In genomic region chr6:27479319-27480182, GRCh38 we compare ENCODE assay signal across 1 cellular context.
TF ChIP-seq lines count a peak whose summit lies in the region.

No MANE protein-coding gene starts in this region.

TF ChIP-seq in HepG2, 621 proteins besides CTCF, POLR2A, EP300 and RAD21 (continued from another document and continues in another):
- no peak for TF ChIP-seq ZNF142 (CRISPR knock-in tag; IDR thresholded peaks at IDR 0.05)
- TF ChIP-seq ZNF136 (CRISPR knock-in tag; IDR thresholded peaks at IDR 0.05; ENCODE audit: low read depth): no peak
- no peak; the same call in 1 of the 2 replicates for TF ChIP-seq ZNF460 (CRISPR knock-in tag; IDR thresholded peaks at IDR 0.05; ENCODE audit: borderline replicate concordance)
- TF ChIP-seq ZNF205 (CRISPR knock-in tag; IDR thresholded peaks at IDR 0.05): peak; percentile 86
- peak; percentile 49 for TF ChIP-seq CBX5 (CRISPR knock-in tag; IDR thresholded peaks at IDR 0.05; ENCODE audit: borderline replicate concordance)
- TF ChIP-seq RFX3 (CRISPR knock-in tag; IDR thresholded peaks at IDR 0.05): peak; percentile 39; the same call in 1 of the 2 replicates
- TF ChIP-seq ZNF558 (CRISPR knock-in tag; IDR thresholded peaks at IDR 0.05; ENCODE audit: borderline replicate concordance): peak; percentile 77; the same call in 1 of the 2 replicates
- TF ChIP-seq MED8 (CRISPR knock-in tag; IDR thresholded peaks at IDR 0.05; ENCODE audit: insufficient replicate concordance): no peak
- no peak for TF ChIP-seq SALL2 (CRISPR knock-in tag; IDR thresholded peaks at IDR 0.05)
- TF ChIP-seq ZSCAN5A (CRISPR knock-in tag; IDR thresholded peaks at IDR 0.05; ENCODE audit: borderline replicate concordance): 0 out of 2 replicates have a peak, but pooled peaks have one; percentile 81
- no peak for TF ChIP-seq HNRNPH1 (optimal IDR thresholded peaks at IDR 0.05; ENCODE audit: low read depth, low read length)
- TF ChIP-seq RXRA (CRISPR knock-in tag; IDR thresholded peaks at IDR 0.05): no peak; the same call in 1 of the 2 replicates
- TF ChIP-seq ZNF33A (CRISPR knock-in tag; IDR thresholded peaks at IDR 0.05; ENCODE audit: borderline replicate concordance): 0 out of 2 replicates have a peak, but pooled peaks have one; percentile 12
- peak; percentile 74 for TF ChIP-seq BCL6 (CRISPR knock-in tag; IDR thresholded peaks at IDR 0.05)
- TF ChIP-seq LCORL (IDR thresholded peaks at IDR 0.05): no peak
- TF ChIP-seq LCORL (CRISPR knock-in tag; IDR thresholded peaks at IDR 0.05): peak; percentile 67; the same call in 1 of the 2 replicates
- no peak for TF ChIP-seq KDM5B (CRISPR knock-in tag; IDR thresholded peaks at IDR 0.05; ENCODE audit: borderline replicate concordance)
- peak; percentile 82; the same call in 1 of the 2 replicates for TF ChIP-seq NCOR1 (IDR thresholded peaks at IDR 0.05; ENCODE audit: borderline replicate concordance, low read length)
- peak; percentile 27; the same call in 1 of the 2 replicates for TF ChIP-seq TBX2 (CRISPR knock-in tag; IDR thresholded peaks at IDR 0.05; ENCODE audit: borderline replicate concordance)
- TF ChIP-seq RORA (CRISPR knock-in tag; IDR thresholded peaks at IDR 0.05): 0 out of 2 replicates have a peak, but pooled peaks have one; percentile 88
- no peak for TF ChIP-seq ZNF790 (CRISPR knock-in tag; IDR thresholded peaks at IDR 0.05; ENCODE audit: borderline replicate concordance)
- TF ChIP-seq RBFOX2 (IDR thresholded peaks at IDR 0.05; ENCODE audit: low read depth, low read length): no peak
- peak; percentile 73; the same call in 1 of the 2 replicates for TF ChIP-seq SMAD3 (CRISPR knock-in tag; IDR thresholded peaks at IDR 0.05)
- TF ChIP-seq ZBTB10 (CRISPR knock-in tag; IDR thresholded peaks at IDR 0.05; ENCODE audit: borderline replicate concordance): no peak
- TF ChIP-seq ZNF101 (CRISPR knock-in tag; IDR thresholded peaks at IDR 0.05; ENCODE audit: borderline replicate concordance, low read depth): peak; percentile 76; the same call in 1 of the 2 replicates
- TF ChIP-seq ZNF777 (CRISPR knock-in tag; IDR thresholded peaks at IDR 0.05): peak; percentile 84
- TF ChIP-seq ZNF629 (CRISPR knock-in tag; conservative IDR thresholded peaks at IDR 0.05): peak; percentile 79
- no peak for TF ChIP-seq ZNF234 (CRISPR knock-in tag; conservative IDR thresholded peaks at IDR 0.05)
- TF ChIP-seq ZNF776 (CRISPR knock-in tag; IDR thresholded peaks at IDR 0.05): no peak
- TF ChIP-seq AKNA (CRISPR knock-in tag; IDR thresholded peaks at IDR 0.05; ENCODE audit: borderline replicate concordance): no peak
- peak; percentile 38 for TF ChIP-seq ZNF781 (CRISPR knock-in tag; IDR thresholded peaks at IDR 0.05; ENCODE audit: borderline replicate concordance, not compliant biosample characterization)
- no peak for TF ChIP-seq ZNF83 (CRISPR knock-in tag; IDR thresholded peaks at IDR 0.05; ENCODE audit: borderline replicate concordance)
- no peak for TF ChIP-seq GPBP1L1 (CRISPR knock-in tag; IDR thresholded peaks at IDR 0.05)
- TF ChIP-seq ZNF275 (CRISPR knock-in tag; IDR thresholded peaks at IDR 0.05; ENCODE audit: borderline replicate concordance): 0 out of 2 replicates have a peak, but pooled peaks have one; percentile 80
- peak; percentile 52; the same call in 1 of the 2 replicates for TF ChIP-seq BRF2 (CRISPR knock-in tag; IDR thresholded peaks at IDR 0.05)
- no peak for TF ChIP-seq MXD3 (CRISPR knock-in tag; IDR thresholded peaks at IDR 0.05)
- 0 out of 2 replicates have a peak, but pooled peaks have one; percentile 91 for TF ChIP-seq FOXO4 (CRISPR knock-in tag; conservative IDR thresholded peaks at IDR 0.05)
